In genomic region chr9:114908104-114908621, GRCh38 we compare ENCODE assay signal across 1 cellular context.
TF ChIP-seq lines count a peak whose summit lies in the region.

No MANE protein-coding gene starts in this region.

TF ChIP-seq in HepG2, 621 proteins besides CTCF, POLR2A, EP300 and RAD21 (continued from another document and continues in another):
- TF ChIP-seq CEBPZ (IDR thresholded peaks at IDR 0.05; ENCODE audit: low read length): no peak
- TF ChIP-seq HDAC2 (CRISPR knock-in tag; IDR thresholded peaks at IDR 0.05): peak; percentile 83
- no peak for TF ChIP-seq ZNF691 (CRISPR knock-in tag; IDR thresholded peaks at IDR 0.05; ENCODE audit: borderline replicate concordance, low read depth)
- TF ChIP-seq, protein P1, sequence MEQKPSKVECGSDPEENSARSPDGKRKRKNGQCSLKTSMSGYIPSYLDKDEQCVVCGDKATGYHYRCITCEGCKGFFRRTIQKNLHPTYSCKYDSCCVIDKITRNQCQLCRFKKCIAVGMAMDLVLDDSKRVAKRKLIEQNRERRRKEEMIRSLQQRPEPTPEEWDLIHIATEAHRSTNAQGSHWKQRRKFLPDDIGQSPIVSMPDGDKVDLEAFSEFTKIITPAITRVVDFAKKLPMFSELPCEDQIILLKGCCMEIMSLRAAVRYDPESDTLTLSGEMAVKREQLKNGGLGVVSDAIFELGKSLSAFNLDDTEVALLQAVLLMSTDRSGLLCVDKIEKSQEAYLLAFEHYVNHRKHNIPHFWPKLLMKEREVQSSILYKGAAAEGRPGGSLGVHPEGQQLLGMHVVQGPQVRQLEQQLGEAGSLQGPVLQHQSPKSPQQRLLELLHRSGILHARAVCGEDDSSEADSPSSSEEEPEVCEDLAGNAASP (CRISPR knock-in tag; IDR thresholded peaks at IDR 0.05; ENCODE audit: borderline replicate concordance): peak; percentile 69; the same call in 1 of the 2 replicates
- no peak for TF ChIP-seq CBX2 (IDR thresholded peaks at IDR 0.05; ENCODE audit: low read depth, low read length)
- no peak for TF ChIP-seq CBX2 (CRISPR knock-in tag; IDR thresholded peaks at IDR 0.05; ENCODE audit: low read depth)
- peak; percentile 36; the same call in 1 of the 2 replicates for TF ChIP-seq HNF4A (CRISPR knock-in tag; IDR thresholded peaks at IDR 0.05)
- no peak for TF ChIP-seq ZNF24 (IDR thresholded peaks at IDR 0.05)
- TF ChIP-seq ZNF580 (CRISPR knock-in tag; IDR thresholded peaks at IDR 0.05; ENCODE audit: borderline replicate concordance, low read depth): no peak
- peak; percentile 73 for TF ChIP-seq NR2F6 (IDR thresholded peaks at IDR 0.05)
- peak; percentile 75 for TF ChIP-seq NR2F6 (CRISPR knock-in tag; IDR thresholded peaks at IDR 0.05)
- no peak for TF ChIP-seq ZNF33B (CRISPR knock-in tag; IDR thresholded peaks at IDR 0.05)
- no peak for TF ChIP-seq ZNF891 (CRISPR knock-in tag; IDR thresholded peaks at IDR 0.05)
- TF ChIP-seq ZNF276 (CRISPR knock-in tag; IDR thresholded peaks at IDR 0.05; ENCODE audit: low read depth): no peak
- no peak for TF ChIP-seq HNF1B (CRISPR knock-in tag; IDR thresholded peaks at IDR 0.05)
- TF ChIP-seq, protein P2, sequence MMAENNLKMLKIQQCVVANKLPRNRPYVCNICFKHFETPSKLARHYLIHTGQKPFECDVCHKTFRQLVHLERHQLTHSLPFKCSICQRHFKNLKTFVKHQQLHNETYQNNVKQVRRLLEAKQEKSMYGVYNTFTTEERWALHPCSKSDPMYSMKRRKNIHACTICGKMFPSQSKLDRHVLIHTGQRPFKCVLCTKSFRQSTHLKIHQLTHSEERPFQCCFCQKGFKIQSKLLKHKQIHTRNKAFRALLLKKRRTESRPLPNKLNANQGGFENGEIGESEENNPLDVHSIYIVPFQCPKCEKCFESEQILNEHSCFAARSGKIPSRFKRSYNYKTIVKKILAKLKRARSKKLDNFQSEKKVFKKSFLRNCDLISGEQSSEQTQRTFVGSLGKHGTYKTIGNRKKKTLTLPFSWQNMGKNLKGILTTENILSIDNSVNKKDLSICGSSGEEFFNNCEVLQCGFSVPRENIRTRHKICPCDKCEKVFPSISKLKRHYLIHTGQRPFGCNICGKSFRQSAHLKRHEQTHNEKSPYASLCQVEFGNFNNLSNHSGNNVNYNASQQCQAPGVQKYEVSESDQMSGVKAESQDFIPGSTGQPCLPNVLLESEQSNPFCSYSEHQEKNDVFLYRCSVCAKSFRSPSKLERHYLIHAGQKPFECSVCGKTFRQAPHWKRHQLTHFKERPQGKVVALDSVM (CRISPR knock-in tag; IDR thresholded peaks at IDR 0.05): no peak
- TF ChIP-seq, protein P3, sequence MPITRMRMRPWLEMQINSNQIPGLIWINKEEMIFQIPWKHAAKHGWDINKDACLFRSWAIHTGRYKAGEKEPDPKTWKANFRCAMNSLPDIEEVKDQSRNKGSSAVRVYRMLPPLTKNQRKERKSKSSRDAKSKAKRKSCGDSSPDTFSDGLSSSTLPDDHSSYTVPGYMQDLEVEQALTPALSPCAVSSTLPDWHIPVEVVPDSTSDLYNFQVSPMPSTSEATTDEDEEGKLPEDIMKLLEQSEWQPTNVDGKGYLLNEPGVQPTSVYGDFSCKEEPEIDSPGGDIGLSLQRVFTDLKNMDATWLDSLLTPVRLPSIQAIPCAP (CRISPR knock-in tag; IDR thresholded peaks at IDR 0.05; ENCODE audit: low read depth): no peak
- no peak for TF ChIP-seq ZNF296 (CRISPR knock-in tag; conservative IDR thresholded peaks at IDR 0.05)
- peak; percentile 38; the same call in 1 of the 2 replicates for TF ChIP-seq CBX5 (CRISPR knock-in tag; IDR thresholded peaks at IDR 0.05; ENCODE audit: borderline replicate concordance)
- TF ChIP-seq, protein P4, sequence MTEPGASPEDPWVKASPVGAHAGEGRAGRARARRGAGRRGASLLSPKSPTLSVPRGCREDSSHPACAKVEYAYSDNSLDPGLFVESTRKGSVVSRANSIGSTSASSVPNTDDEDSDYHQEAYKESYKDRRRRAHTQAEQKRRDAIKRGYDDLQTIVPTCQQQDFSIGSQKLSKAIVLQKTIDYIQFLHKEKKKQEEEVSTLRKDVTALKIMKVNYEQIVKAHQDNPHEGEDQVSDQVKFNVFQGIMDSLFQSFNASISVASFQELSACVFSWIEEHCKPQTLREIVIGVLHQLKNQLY (CRISPR knock-in tag; IDR thresholded peaks at IDR 0.05): 0 out of 2 replicates have a peak, but pooled peaks have one; percentile 19
- TF ChIP-seq ZNF660 (CRISPR knock-in tag; IDR thresholded peaks at IDR 0.05; ENCODE audit: borderline replicate concordance, low read depth): no peak
- no peak for TF ChIP-seq HOXD1 (CRISPR knock-in tag; IDR thresholded peaks at IDR 0.05)
- no peak for TF ChIP-seq ZNF34 (CRISPR knock-in tag; IDR thresholded peaks at IDR 0.05; ENCODE audit: borderline replicate concordance)
- TF ChIP-seq WIZ (CRISPR knock-in tag; IDR thresholded peaks at IDR 0.05): no peak
- TF ChIP-seq, protein P5, sequence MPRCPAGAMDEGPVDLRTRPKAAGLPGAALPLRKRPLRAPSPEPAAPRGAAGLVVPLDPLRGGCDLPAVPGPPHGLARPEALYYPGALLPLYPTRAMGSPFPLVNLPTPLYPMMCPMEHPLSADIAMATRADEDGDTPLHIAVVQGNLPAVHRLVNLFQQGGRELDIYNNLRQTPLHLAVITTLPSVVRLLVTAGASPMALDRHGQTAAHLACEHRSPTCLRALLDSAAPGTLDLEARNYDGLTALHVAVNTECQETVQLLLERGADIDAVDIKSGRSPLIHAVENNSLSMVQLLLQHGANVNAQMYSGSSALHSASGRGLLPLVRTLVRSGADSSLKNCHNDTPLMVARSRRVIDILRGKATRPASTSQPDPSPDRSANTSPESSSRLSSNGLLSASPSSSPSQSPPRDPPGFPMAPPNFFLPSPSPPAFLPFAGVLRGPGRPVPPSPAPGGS (CRISPR knock-in tag; IDR thresholded peaks at IDR 0.05): no peak
- no peak for TF ChIP-seq ELF4 (CRISPR knock-in tag; IDR thresholded peaks at IDR 0.05; ENCODE audit: borderline replicate concordance)
- no peak for TF ChIP-seq HNRNPUL1 (IDR thresholded peaks at IDR 0.05; ENCODE audit: low read depth, low read length)
- TF ChIP-seq TCF12 (IDR thresholded peaks at IDR 0.05): no peak
- 0 out of 2 replicates have a peak, but pooled peaks have one; percentile 44 for TF ChIP-seq TCF12 (CRISPR knock-in tag; IDR thresholded peaks at IDR 0.05)
- no peak for TF ChIP-seq SUZ12 (IDR thresholded peaks at IDR 0.05; ENCODE audit: low read depth, low read length)
- TF ChIP-seq MEF2D (CRISPR knock-in tag; IDR thresholded peaks at IDR 0.05): 0 out of 2 replicates have a peak, but pooled peaks have one; percentile 26
- peak; percentile 70 for TF ChIP-seq PAXIP1 (CRISPR knock-in tag; conservative IDR thresholded peaks at IDR 0.05)
- no peak for TF ChIP-seq ZNF724P (CRISPR knock-in tag; IDR thresholded peaks at IDR 0.05; ENCODE audit: borderline replicate concordance)
- TF ChIP-seq ZNF263 (CRISPR knock-in tag; IDR thresholded peaks at IDR 0.05): no peak
- no peak for TF ChIP-seq SMYD3 (CRISPR knock-in tag; IDR thresholded peaks at IDR 0.05)
- TF ChIP-seq ZNF292 (CRISPR knock-in tag; IDR thresholded peaks at IDR 0.05; ENCODE audit: borderline replicate concordance, low read depth): peak; percentile 31; the same call in 1 of the 2 replicates
- TF ChIP-seq, protein P6, sequence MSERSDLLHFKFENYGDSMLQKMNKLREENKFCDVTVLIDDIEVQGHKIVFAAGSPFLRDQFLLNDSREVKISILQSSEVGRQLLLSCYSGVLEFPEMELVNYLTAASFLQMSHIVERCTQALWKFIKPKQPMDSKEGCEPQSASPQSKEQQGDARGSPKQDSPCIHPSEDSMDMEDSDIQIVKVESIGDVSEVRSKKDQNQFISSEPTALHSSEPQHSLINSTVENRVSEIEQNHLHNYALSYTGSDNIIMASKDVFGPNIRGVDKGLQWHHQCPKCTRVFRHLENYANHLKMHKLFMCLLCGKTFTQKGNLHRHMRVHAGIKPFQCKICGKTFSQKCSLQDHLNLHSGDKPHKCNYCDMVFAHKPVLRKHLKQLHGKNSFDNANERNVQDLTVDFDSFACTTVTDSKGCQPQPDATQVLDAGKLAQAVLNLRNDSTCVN (CRISPR knock-in tag; IDR thresholded peaks at IDR 0.05; ENCODE audit: borderline replicate concordance): no peak
- peak; percentile 63 for TF ChIP-seq HDAC1 (CRISPR knock-in tag; IDR thresholded peaks at IDR 0.05)
- TF ChIP-seq MZF1 (CRISPR knock-in tag; IDR thresholded peaks at IDR 0.05; ENCODE audit: borderline replicate concordance): no peak
- TF ChIP-seq RFXANK (CRISPR knock-in tag; IDR thresholded peaks at IDR 0.05): no peak
- TF ChIP-seq DNMT1 (CRISPR knock-in tag; IDR thresholded peaks at IDR 0.05): no peak
- no peak for TF ChIP-seq TSC22D2 (CRISPR knock-in tag; IDR thresholded peaks at IDR 0.05; ENCODE audit: borderline replicate concordance)
- peak; percentile 81 for TF ChIP-seq BCL6 (CRISPR knock-in tag; IDR thresholded peaks at IDR 0.05)
- TF ChIP-seq ZNF350 (CRISPR knock-in tag; IDR thresholded peaks at IDR 0.05; ENCODE audit: borderline replicate concordance, low read depth): 0 out of 2 replicates have a peak, but pooled peaks have one; percentile 36
- TF ChIP-seq ZNF879 (CRISPR knock-in tag; IDR thresholded peaks at IDR 0.05): no peak
- TF ChIP-seq MIER3 (CRISPR knock-in tag; IDR thresholded peaks at IDR 0.05; ENCODE audit: borderline replicate concordance): peak; percentile 81; the same call in 1 of the 2 replicates
